In the genomic region with DNA sequence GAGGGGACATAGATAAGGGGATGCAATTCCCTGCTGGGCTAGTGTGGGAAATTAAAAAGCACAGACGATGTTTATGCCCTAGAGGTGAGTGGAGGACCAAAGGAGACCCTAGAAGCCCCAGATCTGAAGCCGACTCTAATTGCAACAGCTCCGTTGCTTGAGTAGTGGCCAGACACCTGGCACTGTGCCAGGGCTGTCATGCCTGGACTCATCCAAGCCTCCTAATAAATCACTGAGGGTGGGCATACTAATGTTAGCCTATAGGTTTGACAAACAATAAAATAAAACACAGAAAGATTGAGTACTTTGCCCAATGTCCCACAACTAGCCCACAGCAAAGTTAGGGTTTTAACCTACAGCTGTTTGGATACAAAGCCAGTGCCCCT, we compare ENCODE assay signal across 21 cellular contexts. TPM values are rescaled to one million over a fixed set of nuclear protein-coding genes. Genes with fewer than 3 reads are reported as not detected.
DNase-seq lines count a peak whose midpoint lies in the region; ATAC-seq and TF ChIP-seq lines count a peak whose summit lies in the region.
"Had no signal": no experiment of that assay in that cellular context is flagged by ENCODE, and none has a peak within 500 bp of the region (broad histone marks: within the 10 kb centered on the region; RNA-seq: fewer than 3 reads in every experiment).

No MANE protein-coding gene starts in this region.

- TF ChIP-seq CTCF in MCF 10A (IDR thresholded peaks at IDR 0.05; ENCODE audit: unreplicated experiment): no peak
- TF ChIP-seq CTCF in breast epithelium (IDR thresholded peaks at IDR 0.05): no peak
- TF ChIP-seq CTCF in RWPE2 (IDR thresholded peaks at IDR 0.05; ENCODE audit: poor library complexity, severe bottlenecking): no peak
- no peak for TF ChIP-seq CTCF in suprapubic skin (IDR thresholded peaks at IDR 0.05)

- H3K27ac ChIP-seq in breast epithelium (no peak overlapping the region), RWPE2 (ENCODE audit: poor library complexity, severe bottlenecking) (no peak overlapping the region), suprapubic skin (no peak overlapping the region)
- H3K27ac ChIP-seq: ascending aorta, esophagus muscularis mucosa, parathyroid adenoma, testis had no signal

- intact Hi-C loops in MCF 10A (cut with micrococcal nuclease) (no loop called here), breast epithelium (cut with DNase I; ENCODE audit: low total_unique reads) (no loop called here), left colon (cut with DNase I, micrococcal nuclease) (no loop called here)

- no peaks in the 10 kb centered on the region for H3K36me3 ChIP-seq in breast epithelium
- no peaks in the 10 kb centered on the region for H3K36me3 ChIP-seq in RWPE2 (ENCODE audit: low read depth)
- no peaks in the 10 kb centered on the region for H3K36me3 ChIP-seq in suprapubic skin
- H3K36me3 ChIP-seq: ascending aorta, esophagus muscularis mucosa had no signal

- H3K4me3 ChIP-seq in breast epithelium (no peak overlapping the region), RWPE2 (ENCODE audit: severe bottlenecking) (no peak overlapping the region), suprapubic skin (no peak overlapping the region)
- H3K4me3 ChIP-seq: ascending aorta, esophagus muscularis mucosa, testis had no signal

- peak; percentile 72 for DNase-seq in MCF 10A (ENCODE audit: unreplicated experiment)
- DNase-seq in breast epithelium (ENCODE audit: low spot score in 2 of 2): no peak
- DNase-seq in RWPE2 (ENCODE audit: low spot score): no peak
- peak; percentile 48 to 49 for DNase-seq in suprapubic skin (ENCODE audit: low spot score in 2 of 2)
- DNase-seq in left colon: no peak
- DNase-seq: activated CD4-positive, alpha-beta T cell treated with anti-CD3 and anti-CD28 coated beads for 36 hours; CD4-positive, CD25-positive, alpha-beta regulatory T cell; effector CD4-positive, alpha-beta T cell; NCI-H1436; NCI-H345; nephron progenitor cell; RPMI8226; testis had no signal

- TF ChIP-seq RAD21 in Ishikawa (IDR thresholded peaks at IDR 0.05; ENCODE audit: low read depth): no peak

- H3K4me3 Mint-ChIP-seq in MCF 10A (ENCODE audit: unreplicated experiment): no peak overlapping the region
- H3K4me3 Mint-ChIP-seq: activated CD4-positive, alpha-beta T cell treated with anti-CD3 and anti-CD28 coated beads for 36 hours; activated naive CD4-positive, alpha-beta T cell treated with anti-CD3 and anti-CD28 coated beads, Interleukin-2, amount 50 U/mL, for 24 hours; activated T-helper 1 cell treated with anti-CD3 and anti-CD28 coated beads, Interleukin-12 subunit alpha, Interleukin-12 subunit beta, Interleukin-2, Interleukin-4 antibody, amounts not matched to agents 30 ng/mL and 10 ng/mL and 1 ng/mL, durations not matched to agents 14 hours and 24 hours and 36 hours; CD4-positive, CD25-positive, alpha-beta regulatory T cell; nephron progenitor cell had no signal

- no peak for TF ChIP-seq POLR2A in breast epithelium (IDR thresholded peaks at IDR 0.05)
- no peak for TF ChIP-seq POLR2A in suprapubic skin (IDR thresholded peaks at IDR 0.05)

- peaks cover 19% of the 10 kb centered on the region for H3K4me1 Mint-ChIP-seq in MCF 10A (ENCODE audit: insufficient read depth, unreplicated experiment)
- H3K4me1 Mint-ChIP-seq: activated CD4-positive, alpha-beta T cell treated with anti-CD3 and anti-CD28 coated beads for 36 hours; activated naive CD4-positive, alpha-beta T cell treated with anti-CD3 and anti-CD28 coated beads, Interleukin-2, amount 50 U/mL, for 24 hours; CD4-positive, CD25-positive, alpha-beta regulatory T cell had no signal

- H3K9me3 ChIP-seq in breast epithelium (no peaks in the 10 kb centered on the region), RWPE2 (ENCODE audit: severe bottlenecking) (no peaks in the 10 kb centered on the region), suprapubic skin (no peaks in the 10 kb centered on the region)
- H3K9me3 ChIP-seq: ascending aorta, esophagus muscularis mucosa, testis had no signal

- 38% methylated on average over 3 of the region's 3 CpGs for WGBS in suprapubic skin

- CTCF ChIA-PET in MCF 10A (lab: Yijun Ruan, JAX): interaction anchor here (0.8 to 8.4 kb wide), 12 partner anchors 8 to 900 kb away, joined by 3 to 73 read pairs (median 6); no protein-coding TSS in a partner anchor

- H3K36me3 Mint-ChIP-seq in MCF 10A (ENCODE audit: insufficient read depth, unreplicated experiment): no peaks in the 10 kb centered on the region
- H3K36me3 Mint-ChIP-seq: activated naive CD4-positive, alpha-beta T cell treated with anti-CD3 and anti-CD28 coated beads, Interleukin-2, amount 50 U/mL, for 24 hours; CD4-positive, CD25-positive, alpha-beta regulatory T cell had no signal

- no peaks in the 10 kb centered on the region for H3K9me3 Mint-ChIP-seq in MCF 10A (ENCODE audit: unreplicated experiment)
- H3K9me3 Mint-ChIP-seq: activated naive CD4-positive, alpha-beta T cell treated with anti-CD3 and anti-CD28 coated beads, Interleukin-2, amount 50 U/mL, for 24 hours; activated T-helper 1 cell treated with anti-CD3 and anti-CD28 coated beads, Interleukin-12 subunit alpha, Interleukin-12 subunit beta, Interleukin-2, Interleukin-4 antibody, amounts not matched to agents 30 ng/mL and 10 ng/mL and 1 ng/mL, durations not matched to agents 14 hours and 24 hours and 36 hours; CD4-positive, CD25-positive, alpha-beta regulatory T cell; nephron progenitor cell had no signal

- peak; percentile 59 for ATAC-seq in RWPE2 (ENCODE audit: low read depth)
- no peak for ATAC-seq in left colon
- ATAC-seq in HG03342 (IDR thresholded peaks at IDR 0.05; ENCODE audit: unreplicated experiment): no peak
- ATAC-seq: activated CD4-positive, alpha-beta T cell treated with anti-CD3 and anti-CD28 coated beads for 36 hours; sciatic nerve had no signal

- no peaks in the 10 kb centered on the region for H3K27me3 Mint-ChIP-seq in MCF 10A (ENCODE audit: insufficient read depth, unreplicated experiment)
- H3K27me3 Mint-ChIP-seq: CD4-positive, CD25-positive, alpha-beta regulatory T cell had no signal

- TF ChIP-seq EP300 in Ishikawa (IDR thresholded peaks at IDR 0.05; ENCODE audit: borderline replicate concordance) (no peak), suprapubic skin (IDR thresholded peaks at IDR 0.05) (no peak)

- H3K27ac Mint-ChIP-seq in MCF 10A (ENCODE audit: low read depth, unreplicated experiment): peak overlapping the region; percentile 61
- H3K27ac Mint-ChIP-seq: activated CD4-positive, alpha-beta T cell treated with anti-CD3 and anti-CD28 coated beads for 36 hours; activated naive CD4-positive, alpha-beta T cell treated with anti-CD3 and anti-CD28 coated beads, Interleukin-2, amount 50 U/mL, for 24 hours; activated T-helper 1 cell treated with anti-CD3 and anti-CD28 coated beads, Interleukin-12 subunit alpha, Interleukin-12 subunit beta, Interleukin-2, Interleukin-4 antibody, amounts not matched to agents 30 ng/mL and 10 ng/mL and 1 ng/mL, durations not matched to agents 14 hours and 24 hours and 36 hours; CD4-positive, CD25-positive, alpha-beta regulatory T cell; nephron progenitor cell had no signal

- H3K4me1 ChIP-seq in breast epithelium: no peaks in the 10 kb centered on the region
- peaks cover 12% of the 10 kb centered on the region for H3K4me1 ChIP-seq in RWPE2 (ENCODE audit: insufficient read depth, poor library complexity, severe bottlenecking)
- no peaks in the 10 kb centered on the region for H3K4me1 ChIP-seq in suprapubic skin
- H3K4me1 ChIP-seq: ascending aorta, esophagus muscularis mucosa, parathyroid adenoma, testis had no signal

- BruUV-seq in MCF 10A (replicated peaks; lab: Mats Ljungman, UMichigan): no TSS peak

- POLR2A ChIA-PET in MCF 10A (lab: Yijun Ruan, JAX): interaction anchor here (0.6 to 1.4 kb wide), 3 partner anchors 187 to 946 kb away, joined by 3 to 4 read pairs (median 3); no protein-coding TSS in a partner anchor

- H3K27me3 ChIP-seq in breast epithelium (peaks cover 0 to 6% of the 10 kb centered on the region in 2 donors), RWPE2 (ENCODE audit: insufficient read depth, poor library complexity, severe bottlenecking) (no peaks in the 10 kb centered on the region), suprapubic skin (peaks cover 16% of the 10 kb centered on the region)
- H3K27me3 ChIP-seq: ascending aorta, testis had no signal

TF ChIP-seq in Ishikawa, 13 proteins besides CTCF, POLR2A, EP300 and RAD21:
- no peak for TF ChIP-seq CREB1 (IDR thresholded peaks at IDR 0.05; ENCODE audit: low read depth)
- TF ChIP-seq NFIC (IDR thresholded peaks at IDR 0.05): peak; percentile 53; the same call in 1 of the 2 replicates
- no peak for TF ChIP-seq YY1 (IDR thresholded peaks at IDR 0.05; ENCODE audit: low read depth)

RNA-seq across cellular contexts. Expression of gene MRPS22, which starts 25.4 kb away (rescaled TPM):
- total RNA-seq in MCF 10A (2022) (65.0 and 65.3 TPM in 2 replicates), breast epithelium (10 to 100 TPM; 45.2 to 47.9 (median 46.4) TPM), suprapubic skin (10 to 100 TPM; 44.0 to 51.0 (median 46.8) TPM), left colon (10 to 100 TPM; 48.3 to 48.7 TPM)

Comparison
In these comparisons a context has a peak if more than half of its experiments do, and no peak if none do; other contexts are left out.
1. DNase-seq: peak in MCF 10A (single experiment) and suprapubic skin (2 of 2); none in breast epithelium (0 of 2), RWPE2 (single experiment) and left colon (0 of 2).